In genomic region chr17:43338886-43339516, GRCh38 we compare ENCODE assay signal across 8 cellular contexts. TPM values are rescaled to one million over a fixed set of nuclear protein-coding genes. Genes with fewer than 3 reads are reported as not detected.
DNase-seq lines count a peak whose midpoint lies in the region; ATAC-seq and TF ChIP-seq lines count a peak whose summit lies in the region.

No MANE protein-coding gene starts in this region.

- TF ChIP-seq POLR2A in esophagus muscularis mucosa (IDR thresholded peaks at IDR 0.05; ENCODE audit: low read depth) = no peak

- H3K4me1 ChIP-seq in GM23338 (ENCODE audit: insufficient read depth) (peaks cover 14% of the 10 kb centered on the region), esophagus muscularis mucosa (peaks cover 16 to 26% (median 23%) of the 10 kb centered on the region in 4 donors), upper lobe of right lung (peaks cover 8% of the 10 kb centered on the region)

- H3K36me3 Mint-ChIP-seq in GM23338 (ENCODE audit: low read depth) = peaks cover 2% of the 10 kb centered on the region; the same call in 1 of the 3 replicates

- H3K27ac ChIP-seq in GM23338 (ENCODE audit: low read depth) = no peak overlapping the region
- H3K27ac ChIP-seq in esophagus muscularis mucosa (replicated peaks in 1 of 4) = no peak overlapping the region
- no peak overlapping the region for H3K27ac ChIP-seq in neural cell (ENCODE audit: low read length)
- H3K27ac ChIP-seq in upper lobe of right lung = no peak overlapping the region

- no peak overlapping the region for H3K4me3 Mint-ChIP-seq in GM23338

- H3K9me3 Mint-ChIP-seq in GM23338 = peaks cover 2% of the 10 kb centered on the region; the same call in 2 of the 3 replicates

- no peak for TF ChIP-seq EP300 in esophagus muscularis mucosa (IDR thresholded peaks at IDR 0.05)
- no peak for TF ChIP-seq EP300 in neural cell (conservative IDR thresholded peaks at IDR 0.05; ENCODE audit: poor library complexity, severe bottlenecking)

- H4K20me1 ChIP-seq in GM23338 (replicated peaks; ENCODE audit: insufficient read depth) (no peaks in the 10 kb centered on the region; the same call in 1 of the 2 replicates), neural cell (ENCODE audit: insufficient read depth) (no peaks in the 10 kb centered on the region)

- POLR2A ChIA-PET in AG04449 (lab: Yijun Ruan, JAX) = interaction anchor here (1.1 kb wide), 1 partner anchor 22 kb away, joined by 3 read pairs; no protein-coding TSS in a partner anchor

- H3K9ac ChIP-seq in neural cell (ENCODE audit: low read length) = no peak overlapping the region

- no peaks in the 10 kb centered on the region for H3K27me3 ChIP-seq in GM23338 (ENCODE audit: insufficient read depth)
- H3K27me3 ChIP-seq in esophagus muscularis mucosa = no peaks in the 10 kb centered on the region
- no peaks in the 10 kb centered on the region for H3K27me3 ChIP-seq in neural cell (ENCODE audit: insufficient read depth, low read depth, low read length)
- no peaks in the 10 kb centered on the region for H3K27me3 ChIP-seq in upper lobe of right lung

- H2AFZ ChIP-seq in GM23338 (no peak overlapping the region), neural cell (ENCODE audit: low read depth, low read length) (no peak overlapping the region)

- peaks cover 28% of the 10 kb centered on the region for H3K4me1 Mint-ChIP-seq in GM23338

- H3K4me2 ChIP-seq in GM23338 (no peak overlapping the region), neural cell (ENCODE audit: low read length) (no peak overlapping the region)

- H3F3A ChIP-seq in GM23338 (replicated peaks; ENCODE audit: low read depth) (no peaks in the 10 kb centered on the region; the same call in none of the 2 replicates), neural cell (ENCODE audit: insufficient read depth, low read length, poor library complexity, severe bottlenecking) (no peaks in the 10 kb centered on the region)

- H3K4me3 ChIP-seq in AG04449 (ENCODE audit: low read depth, low read length) (no peak overlapping the region), GM23338 (no peak overlapping the region), esophagus muscularis mucosa (no peak overlapping the region), neural cell (ENCODE audit: low read length) (no peak overlapping the region), upper lobe of right lung (no peak overlapping the region)

- no peaks in the 10 kb centered on the region for H3K9me2 ChIP-seq in GM23338 (ENCODE audit: insufficient read depth)
- no peaks in the 10 kb centered on the region for H3K9me2 ChIP-seq in neural cell (ENCODE audit: insufficient read depth, low read length)

- intact Hi-C loops in esophagus muscularis mucosa (cut with DNase I) (loop anchor here (5.0 kb wide), 1 partner anchor 127 kb away; the partner anchor contains the start of gene TMEM106A), upper lobe of right lung (cut with DNase I) (no loop called here)

- no peaks in the 10 kb centered on the region for H3K79me2 ChIP-seq in GM23338 (replicated peaks; ENCODE audit: insufficient read depth)
- H3K79me2 ChIP-seq in neural cell (replicated peaks; ENCODE audit: insufficient read depth, low read length) = no peaks in the 10 kb centered on the region

- H3K9me3 ChIP-seq in esophagus muscularis mucosa (no peaks in the 10 kb centered on the region), neural cell (ENCODE audit: low read length) (no peaks in the 10 kb centered on the region), upper lobe of right lung (no peaks in the 10 kb centered on the region)

- peak; percentile 69 for TF ChIP-seq RAD21 in neural cell (conservative IDR thresholded peaks at IDR 0.05)

- CTCF ChIA-PET in AG04449 (lab: Yijun Ruan, JAX) = interaction anchor here (0.7 to 4.2 kb wide), 15 partner anchors 9 to 314 kb away, joined by 3 to 23 read pairs (median 5); partner anchors contain the start of gene DHX8

- no peaks in the 10 kb centered on the region for H3K36me3 ChIP-seq in GM23338 (ENCODE audit: insufficient read depth)
- H3K36me3 ChIP-seq in esophagus muscularis mucosa = no peaks in the 10 kb centered on the region
- no peaks in the 10 kb centered on the region for H3K36me3 ChIP-seq in neural cell (ENCODE audit: insufficient read depth, low read length)
- no peaks in the 10 kb centered on the region for H3K36me3 ChIP-seq in upper lobe of right lung

- DNase-seq in AG04449 (ENCODE audit: low read depth, low spot score) = no peak
- DNase-seq in GM23338 (ENCODE audit: low spot score) = peak; percentile 76
- peak; percentile 54 for DNase-seq in NCI-H748 treated with DMSO at 0.1 percent for 48 hours (lab: John Stamatoyannopoulos, UW)
- DNase-seq in activated CD8-positive, alpha-beta memory T cell treated with anti-CD3 and anti-CD28 coated beads, Interleukin-2, amount 50 U/mL, for 4 hours = peak; percentile 74
- DNase-seq in esophagus muscularis mucosa (ENCODE audit: extremely low spot score) = no peak
- peak; percentile 85 for DNase-seq in upper lobe of right lung
- no peak for DNase-seq in germinal center (ENCODE audit: low spot score)

- WGBS in esophagus muscularis mucosa = 57% methylated on average over 11 of the region's 11 CpGs

- TF ChIP-seq CTCF in AG04449 (IDR thresholded peaks at IDR 0.05; ENCODE audit: insufficient read depth, low read length, missing control alignments) (peak; percentile 78), GM23338 (conservative IDR thresholded peaks at IDR 0.05; ENCODE audit: low read depth in 2 of 2) (peak; percentile 50 to 78), esophagus muscularis mucosa (IDR thresholded peaks at IDR 0.05) (peak; percentile 67 to 81 (median 81)), neural cell (IDR thresholded peaks at IDR 0.05; ENCODE audit: poor library complexity, severe bottlenecking) (peak; percentile 70), upper lobe of right lung (IDR thresholded peaks at IDR 0.05) (peak; percentile 83)

- no peak for ATAC-seq in GM23338
- peak; percentile 49 for ATAC-seq in upper lobe of right lung

- no peaks in the 10 kb centered on the region for H3K27me3 Mint-ChIP-seq in GM23338 (ENCODE audit: insufficient read depth, low read depth, poor library complexity)

- H3K27ac Mint-ChIP-seq in GM23338 = no peak overlapping the region

TF ChIP-seq in GM23338, 12 proteins besides CTCF, POLR2A, EP300 and RAD21:
- TF ChIP-seq ETS1 (IDR thresholded peaks at IDR 0.05) (no peak), NANOG (IDR thresholded peaks at IDR 0.05; ENCODE audit: borderline replicate concordance) (no peak), EZH2phosphoT487 (IDR thresholded peaks at IDR 0.05; ENCODE audit: unreplicated experiment) (no peak)

TF ChIP-seq in neural cell, 6 proteins besides CTCF, POLR2A, EP300 and RAD21:
- TF ChIP-seq REST (IDR thresholded peaks at IDR 0.05; ENCODE audit: borderline replicate concordance) (no peak), EZH2 (IDR thresholded peaks at IDR 0.05; ENCODE audit: borderline replicate concordance, insufficient read depth, low read length, poor library complexity, severe bottlenecking) (no peak), TAF1 (IDR thresholded peaks at IDR 0.05; ENCODE audit: low read depth) (no peak), SMC3 (conservative IDR thresholded peaks at IDR 0.05; ENCODE audit: poor library complexity) (peak; percentile 75), MXI1 (conservative IDR thresholded peaks at IDR 0.05; ENCODE audit: poor library complexity, severe bottlenecking) (no peak)

RNA-seq across cellular contexts. Expression of gene ARL4D, which starts 59.8 kb away (rescaled TPM):
- 7.2 and 8.7 TPM in 2 replicates for total RNA-seq in GM23338 (2014; rRNA removed; shearing (Covaris generic))
- polyA plus RNA-seq in GM23338 (2016; fragmentation: Nextera tagmentation; extraction: Ambion mirVana) = 9.5 and 11.5 TPM in 2 replicates
- 10 to 100 TPM; 17.5 to 31.1 (median 21.9) TPM for total RNA-seq in esophagus muscularis mucosa
- polyA plus RNA-seq in neural cell = 10.6 and 17.0 TPM in 2 replicates
- polyA minus RNA-seq in neural cell = 12.4 and 15.5 TPM in 2 replicates
- 18.5 TPM for total RNA-seq in upper lobe of right lung

Comparison
In these comparisons a context has a peak if more than half of its experiments do, and no peak if none do; other contexts are left out.
1. DNase-seq: peak in GM23338 (single experiment), NCI-H748 treated with DMSO at 0.1 percent for 48 hours (single experiment), activated CD8-positive, alpha-beta memory T cell treated with anti-CD3 and anti-CD28 coated beads, Interleukin-2, amount 50 U/mL, for 4 hours (single experiment) and upper lobe of right lung (single experiment); none in AG04449 (single experiment), esophagus muscularis mucosa (single experiment) and germinal center (single experiment).
2. Peak in every context shown above with its lines, with median percentiles within 50 percentile points of each other: CTCF ChIP-seq.